Comparison of ENCODE assay signal across 8 cellular contexts in the genomic region with DNA sequence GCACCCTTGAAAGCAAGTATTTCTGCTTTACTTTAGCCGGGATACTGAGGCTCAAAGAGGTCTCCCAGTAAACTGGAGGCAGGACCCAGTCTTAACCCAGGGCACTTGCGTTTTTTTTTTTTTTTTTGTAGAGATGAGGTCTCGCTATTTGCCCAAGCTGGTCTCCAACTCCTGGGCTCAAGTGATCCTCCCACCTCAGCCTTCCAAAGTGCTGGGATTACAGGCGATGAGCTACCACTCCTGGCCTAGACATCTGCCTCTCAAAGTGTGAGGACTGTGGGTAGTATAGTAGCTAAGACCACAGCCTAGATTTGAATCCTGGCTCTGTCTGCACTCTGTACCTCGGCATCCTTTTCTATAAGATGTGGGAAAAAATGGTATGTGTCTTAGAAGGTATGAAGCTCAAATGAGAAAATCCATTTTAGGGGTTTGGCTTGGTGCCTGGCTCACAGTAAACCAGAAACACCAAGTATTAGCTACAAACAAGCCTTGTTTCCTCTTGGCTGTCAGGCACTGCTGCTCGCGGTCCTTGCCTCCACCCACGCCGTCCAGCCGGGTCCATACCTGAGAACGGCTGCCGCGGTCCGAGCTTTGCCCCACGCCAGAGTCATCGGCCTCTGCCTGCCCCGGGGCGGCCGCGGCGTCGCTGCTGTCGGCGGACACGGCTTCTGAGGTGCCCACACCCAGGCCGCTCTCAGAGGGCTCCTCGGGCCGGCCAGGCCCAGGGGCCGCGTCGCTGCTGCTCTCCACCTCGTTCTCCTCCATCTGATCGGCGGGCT. TPM values are rescaled to one million over a fixed set of nuclear protein-coding genes. Genes with fewer than 3 reads are reported as not detected.
A peak's percentile ranks its signal among the peaks of the same experiment; 100 is the strongest.
DNase-seq lines count a peak whose midpoint lies in the region; ATAC-seq and TF ChIP-seq lines count a peak whose summit lies in the region.

No MANE protein-coding gene starts in this region.

- DNase-seq in stimulated activated CD4-positive, alpha-beta T cell treated with anti-CD3 and anti-CD28 coated beads, Interleukin-15, amount 100 ng/mL, for 24 hours: peak; percentile 37
- DNase-seq in stimulated activated CD4-positive, alpha-beta T cell treated with anti-CD3 and anti-CD28 coated beads, Interleukin-1b, Interleukin-23, amount 100 ng/mL, for 48 hours: no peak
- DNase-seq in NB4 (ENCODE audit: low read depth) (peak; percentile 46), cerebellar cortex (ENCODE audit: low spot score) (peak; percentile 43), lower leg skin (ENCODE audit: low spot score in 2 of 2) (peak in 1 of 2 donors; percentile 91), middle frontal gyrus (ENCODE audit: extremely low spot score, low spot score) (no peak)

- WGBS in lower leg skin, 2 donors: 9 to 10% methylated on average over 13 to 34 of the region's 34 CpGs

- H3K27ac ChIP-seq in temporal lobe (ENCODE audit: low read depth, low read length): peak overlapping the region; percentile 99

- no peak for TF ChIP-seq CTCF in NB4 (IDR thresholded peaks at IDR 0.05; ENCODE audit: low read depth, low read length)
- TF ChIP-seq CTCF in lower leg skin (IDR thresholded peaks at IDR 0.05): no peak

- H3K4me3 ChIP-seq in NB4 (ENCODE audit: low read depth, low read length) (peak overlapping the region; percentile 97), lower leg skin (ENCODE audit: low read depth, poor library complexity, severe bottlenecking) (peak overlapping the region; percentile 77)

- TF ChIP-seq POLR2A in NB4 (IDR thresholded peaks at IDR 0.05; ENCODE audit: extremely low read depth, insufficient read length): no peak
- no peak for TF ChIP-seq POLR2A in lower leg skin (IDR thresholded peaks at IDR 0.05)

- no peak for ATAC-seq in HG03025 (IDR thresholded peaks at IDR 0.05; ENCODE audit: low FRiP score, unreplicated experiment)

- intact Hi-C loops in lower leg skin (cut with DNase I; ENCODE audit: low total_unique reads): no loop called here

RNA-seq across cellular contexts. Expression of gene ZNF335, which starts 1.2 kb away (rescaled TPM):
- total RNA-seq in lower leg skin (10 to 100 TPM; 21.6 to 38.6 (median 30.7) TPM), temporal lobe (8.1 TPM)

RNA-seq across cellular contexts. Expression of gene PCIF1, which starts 36.4 kb away (rescaled TPM):
- total RNA-seq in lower leg skin (10 to 100 TPM; 34.5 to 63.2 (median 41.3) TPM), temporal lobe (14.5 TPM)

RNA-seq across cellular contexts. Expression of gene MMP9, which starts 37.9 kb away (rescaled TPM):
- total RNA-seq in lower leg skin (1 to 10 TPM in 3 of 4 donors, not detected in 1; 1.8 to 7.0 (median 1.9) TPM), temporal lobe (0.25 TPM)

RNA-seq across cellular contexts. Expression of gene SLC12A5, which starts 58.2 kb away (rescaled TPM):
- total RNA-seq in lower leg skin: not detected
- 17.2 TPM for total RNA-seq in temporal lobe

RNA-seq across cellular contexts. Expression of gene PLTP, which starts 58.9 kb away (rescaled TPM):
- 100 to 1,000 TPM in 1 of 4 donors, 10 to 100 TPM in 3; 37.4 to 114 (median 83.2) TPM for total RNA-seq in lower leg skin
- 18.2 TPM for total RNA-seq in temporal lobe

Comparison
In these comparisons a context has a peak if more than half of its experiments do, and no peak if none do; other contexts are left out.
1. DNase-seq: peak in stimulated activated CD4-positive, alpha-beta T cell treated with anti-CD3 and anti-CD28 coated beads, Interleukin-15, amount 100 ng/mL, for 24 hours (single experiment), NB4 (single experiment) and cerebellar cortex (single experiment); none in stimulated activated CD4-positive, alpha-beta T cell treated with anti-CD3 and anti-CD28 coated beads, Interleukin-1b, Interleukin-23, amount 100 ng/mL, for 48 hours (single experiment) and middle frontal gyrus (single experiment).